ENCODE assay signal across 8 cellular contexts in the genomic region with DNA sequence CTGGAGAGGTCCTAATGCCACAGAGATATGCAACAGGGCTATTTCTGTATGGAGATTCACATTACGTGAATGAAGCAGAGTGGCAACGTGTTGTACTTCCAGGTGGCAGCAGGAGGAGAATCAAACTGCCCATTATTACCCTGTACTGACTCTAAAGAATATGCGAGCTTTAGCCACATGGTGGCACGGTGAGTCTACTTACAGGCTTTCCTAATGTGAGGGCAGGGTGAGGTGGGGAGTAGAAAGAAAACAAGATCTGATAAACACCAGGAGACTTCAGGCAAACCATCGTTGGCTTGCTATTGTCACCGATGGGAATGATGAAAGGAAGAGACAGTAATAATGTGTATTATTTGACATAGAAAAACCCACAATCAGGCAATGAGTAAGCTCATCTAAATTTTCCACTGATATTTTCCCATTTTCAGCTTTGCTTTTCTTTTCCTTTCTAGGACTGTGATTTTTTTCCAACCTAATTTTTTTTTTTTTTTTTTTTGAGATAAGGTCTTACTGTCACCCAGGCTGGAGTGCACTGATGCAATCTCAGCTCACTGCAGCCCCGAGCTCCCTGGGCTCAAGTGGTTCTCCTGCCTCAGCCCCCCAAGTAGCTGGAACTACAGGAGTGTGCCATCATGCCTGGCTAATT.
A peak's percentile ranks its signal among the peaks of the same experiment; 100 is the strongest.
DNase-seq lines count a peak whose midpoint lies in the region; ATAC-seq and TF ChIP-seq lines count a peak whose summit lies in the region.
"Had no signal": no experiment of that assay in that cellular context is flagged by ENCODE, and none has a peak within 500 bp of the region (broad histone marks: within the 10 kb centered on the region; RNA-seq: fewer than 3 reads in every experiment).

No MANE protein-coding gene starts in this region.

- ATAC-seq in HG02588 (IDR thresholded peaks at IDR 0.05; ENCODE audit: unreplicated experiment) (peak; percentile 89), SK-N-SH treated with all-trans-retinoic acid at 6 μM for 48 hours (peak; percentile 99), heart right ventricle (peak; percentile 92 to 96 (median 94))
- ATAC-seq in activated naive CD8-positive, alpha-beta T cell treated with anti-CD3 and anti-CD28 coated beads, Interleukin-2, amount 50 U/mL, for 24 hours, result peak; percentile 94

- peaks cover 6% of the 10 kb centered on the region for H3K4me1 Mint-ChIP-seq in activated naive CD8-positive, alpha-beta T cell treated with anti-CD3 and anti-CD28 coated beads, Interleukin-2, amount 50 U/mL, for 24 hours

- DNase-seq in MV-4-11 (lab: John Stamatoyannopoulos, UW) (peak; percentile 78), heart right ventricle (peak in 1 of 2 donors; percentile 78), retinal pigment epithelial cell (ENCODE audit: low read depth) (peak; percentile 54)
- DNase-seq in activated naive CD8-positive, alpha-beta T cell treated with anti-CD3 and anti-CD28 coated beads, Interleukin-2, amount 50 U/mL, for 24 hours, result peak; percentile 29

- no peak overlapping the region for H3K27ac Mint-ChIP-seq in activated naive CD8-positive, alpha-beta T cell treated with anti-CD3 and anti-CD28 coated beads, Interleukin-2, amount 50 U/mL, for 24 hours

- no peaks in the 10 kb centered on the region for H3K27me3 ChIP-seq in heart right ventricle

- intact Hi-C loops in heart right ventricle (cut with DNase I), result loop anchor here (1.0 to 10.0 kb wide), 14 partner anchors 59 to 349 kb away; a partner anchor contains a TSS

- H3K36me3 Mint-ChIP-seq in activated naive CD8-positive, alpha-beta T cell treated with anti-CD3 and anti-CD28 coated beads, Interleukin-2, amount 50 U/mL, for 24 hours (ENCODE audit: low read depth), result no peaks in the 10 kb centered on the region

- no peaks in the 10 kb centered on the region for H3K36me3 ChIP-seq in heart right ventricle

- no peaks in the 10 kb centered on the region for H3K27me3 Mint-ChIP-seq in activated naive CD8-positive, alpha-beta T cell treated with anti-CD3 and anti-CD28 coated beads, Interleukin-2, amount 50 U/mL, for 24 hours

- TF ChIP-seq CTCF in GM12875 (IDR thresholded peaks at IDR 0.05; ENCODE audit: borderline replicate concordance, insufficient read depth, low read depth, low read length) (peak; percentile 63; the same call in 1 of the 2 replicates), heart right ventricle (IDR thresholded peaks at IDR 0.05) (peak; percentile 62 to 86 (median 72)), retinal pigment epithelial cell (conservative IDR thresholded peaks at IDR 0.05; ENCODE audit: low read depth, low read length) (peak; percentile 85)

- peaks cover 0 to 40% (median 22%) of the 10 kb centered on the region in 9 donors for H3K4me1 ChIP-seq in heart right ventricle

- no peaks in the 10 kb centered on the region for H3K9me3 ChIP-seq in heart right ventricle

- H3K27ac ChIP-seq in heart right ventricle, result peak overlapping the region in 6 of 10 donors; percentile 2 to 55 (median 38)
- H3K27ac ChIP-seq: skin epidermis had no signal

- no peak overlapping the region for H3K4me3 Mint-ChIP-seq in activated naive CD8-positive, alpha-beta T cell treated with anti-CD3 and anti-CD28 coated beads, Interleukin-2, amount 50 U/mL, for 24 hours

- H3K9me3 Mint-ChIP-seq in activated naive CD8-positive, alpha-beta T cell treated with anti-CD3 and anti-CD28 coated beads, Interleukin-2, amount 50 U/mL, for 24 hours, result no peaks in the 10 kb centered on the region

- H3K4me3 ChIP-seq in GM12875 (ENCODE audit: low read depth, low read length), result no peak overlapping the region
- H3K4me3 ChIP-seq in heart right ventricle, result no peak overlapping the region
- no peak overlapping the region for H3K4me3 ChIP-seq in retinal pigment epithelial cell (ENCODE audit: low read length)
- H3K4me3 ChIP-seq: skin epidermis had no signal

- WGBS in heart right ventricle, 2 donors, result 8 to 10% methylated on average over 7 of the region's 7 CpGs

TF ChIP-seq in SK-N-SH treated with all-trans-retinoic acid at 6 μM for 48 hours, 23 proteins besides CTCF, POLR2A, EP300 and RAD21:
- TF ChIP-seq CSDC2 (CRISPR knock-in tag; IDR thresholded peaks at IDR 0.05) (no peak), BACH2 (CRISPR knock-in tag; IDR thresholded peaks at IDR 0.05; ENCODE audit: borderline replicate concordance) (no peak)
- TF ChIP-seq, protein P1, sequence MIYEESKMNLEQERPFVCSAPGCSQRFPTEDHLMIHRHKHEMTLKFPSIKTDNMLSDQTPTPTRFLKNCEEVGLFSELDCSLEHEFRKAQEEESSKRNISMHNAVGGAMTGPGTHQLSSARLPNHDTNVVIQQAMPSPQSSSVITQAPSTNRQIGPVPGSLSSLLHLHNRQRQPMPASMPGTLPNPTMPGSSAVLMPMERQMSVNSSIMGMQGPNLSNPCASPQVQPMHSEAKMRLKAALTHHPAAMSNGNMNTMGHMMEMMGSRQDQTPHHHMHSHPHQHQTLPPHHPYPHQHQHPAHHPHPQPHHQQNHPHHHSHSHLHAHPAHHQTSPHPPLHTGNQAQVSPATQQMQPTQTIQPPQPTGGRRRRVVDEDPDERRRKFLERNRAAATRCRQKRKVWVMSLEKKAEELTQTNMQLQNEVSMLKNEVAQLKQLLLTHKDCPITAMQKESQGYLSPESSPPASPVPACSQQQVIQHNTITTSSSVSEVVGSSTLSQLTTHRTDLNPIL (CRISPR knock-in tag; IDR thresholded peaks at IDR 0.05; ENCODE audit: low read depth), result no peak
